ENCODE assay signal across 9 cellular contexts in the genomic region with DNA sequence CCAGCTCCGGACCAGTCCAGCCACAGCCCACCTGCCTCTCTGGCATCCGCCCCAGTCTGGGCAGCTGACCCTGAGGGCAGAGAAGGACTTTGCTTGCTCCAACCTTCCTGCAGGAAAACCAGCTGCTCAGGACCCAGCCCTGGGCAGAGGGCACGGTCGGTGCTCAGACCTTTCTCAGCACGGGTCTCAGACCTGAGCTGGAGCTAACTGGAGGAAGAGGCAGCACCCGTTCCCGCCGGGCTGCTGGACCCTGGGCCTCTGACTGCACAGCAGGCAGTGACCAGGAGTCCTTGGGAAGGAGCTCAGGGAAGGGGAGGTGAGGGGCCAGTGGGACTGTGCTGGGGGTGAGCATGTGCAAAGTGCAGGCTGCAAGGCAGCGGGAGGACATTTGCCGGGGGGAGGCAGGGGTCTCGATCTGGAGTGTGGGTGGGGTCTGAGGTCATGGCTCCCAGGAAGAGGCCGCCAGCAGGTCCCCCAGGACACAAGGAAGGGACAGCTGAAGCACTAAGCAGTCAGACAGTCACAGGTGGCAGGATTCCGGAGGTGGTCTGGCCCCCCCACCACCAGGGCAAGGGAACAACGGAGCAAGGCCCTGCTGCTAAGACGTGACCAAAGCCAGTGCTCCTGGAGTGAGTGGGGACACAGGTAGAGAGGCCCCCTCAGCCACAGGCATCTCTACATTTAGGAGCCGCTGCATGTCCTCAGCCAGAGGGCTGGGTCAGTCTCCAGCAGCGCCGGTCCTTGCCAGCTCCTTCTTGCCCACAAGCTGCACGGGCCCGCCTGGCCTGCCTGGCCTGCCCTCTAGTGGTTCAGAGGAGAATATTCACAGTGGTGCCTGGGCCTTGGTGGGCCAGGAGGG. TPM values are rescaled to one million over a fixed set of nuclear protein-coding genes. Genes with fewer than 3 reads are reported as not detected.
DNase-seq lines count a peak whose midpoint lies in the region; ATAC-seq, FAIRE-seq and TF ChIP-seq lines count a peak whose summit lies in the region.
"Had no signal": no experiment of that assay in that cellular context is flagged by ENCODE, and none has a peak within 500 bp of the region (broad histone marks: within the 10 kb centered on the region; RNA-seq: fewer than 3 reads in every experiment).

No MANE protein-coding gene starts in this region.

- H3K36me3 Mint-ChIP-seq in HFFc6 (ENCODE audit: low read depth) (no peaks in the 10 kb centered on the region; the same call in 1 of the 2 replicates), astrocyte (ENCODE audit: low read depth, unreplicated experiment) (peaks cover 7% of the 10 kb centered on the region)

- TF ChIP-seq CTCF in HFFc6 (IDR thresholded peaks at IDR 0.05) (peak; percentile 95), astrocyte (IDR thresholded peaks at IDR 0.05; ENCODE audit: insufficient read depth, low read depth, low read length) (peak; percentile 57), sigmoid colon (IDR thresholded peaks at IDR 0.05) (peak; percentile 92 to 95 (median 94))

- no peaks in the 10 kb centered on the region for H3K9me3 ChIP-seq in astrocyte (ENCODE audit: insufficient read depth, low read depth, low read length)
- no peaks in the 10 kb centered on the region for H3K9me3 ChIP-seq in sigmoid colon

- FAIRE-seq in astrocyte (lab: Jason Lieb, UNC), result no peak

- H3K27ac ChIP-seq in astrocyte (ENCODE audit: low read depth, low read length), result no peak overlapping the region
- H3K27ac ChIP-seq in sigmoid colon, result peak overlapping the region in 3 of 4 donors; percentile 45 to 53 (median 47)

- H3K27me3 Mint-ChIP-seq in HFFc6 (ENCODE audit: insufficient read depth) (peaks cover 4% of the 10 kb centered on the region), astrocyte (ENCODE audit: low read depth, unreplicated experiment) (no peaks in the 10 kb centered on the region)

- no peaks in the 10 kb centered on the region for H3K36me3 ChIP-seq in astrocyte (ENCODE audit: insufficient read depth, low read length)
- peaks cover 12 to 47% (median 23%) of the 10 kb centered on the region in 4 donors for H3K36me3 ChIP-seq in sigmoid colon

- no peak overlapping the region for H2AFZ ChIP-seq in astrocyte (ENCODE audit: low read depth, low read length)

- peaks cover 17% of the 10 kb centered on the region for H3K4me1 Mint-ChIP-seq in HFFc6 (ENCODE audit: low read depth)
- no peaks in the 10 kb centered on the region for H3K4me1 Mint-ChIP-seq in astrocyte (ENCODE audit: low read depth, unreplicated experiment)

- ATAC-seq in HG02798 (IDR thresholded peaks at IDR 0.05; ENCODE audit: poor library complexity, unreplicated experiment) (no peak), GM18505 (IDR thresholded peaks at IDR 0.05; ENCODE audit: unreplicated experiment) (no peak)

- H3K9ac ChIP-seq in astrocyte (ENCODE audit: low read length), result no peak overlapping the region

- no peak for TF ChIP-seq EP300 in sigmoid colon (IDR thresholded peaks at IDR 0.05)

- intact Hi-C loops in sigmoid colon (cut with DNase I), result loop anchor here (1.0 kb wide), 3 partner anchors 38 to 175 kb away; partner anchors contain the start of gene EEIG1

- H3K4me3 ChIP-seq in astrocyte (ENCODE audit: insufficient read depth, low read depth, low read length) (no peak overlapping the region), sigmoid colon (no peak overlapping the region)
- H3K4me3 ChIP-seq: SK-N-MC had no signal

- WGBS in sigmoid colon, 2 donors, result 65 to 69% methylated on average over 20 of the region's 20 CpGs

- DNase-seq in COLO668 (lab: John Stamatoyannopoulos, UW; ENCODE audit: unreplicated experiment), result peak; percentile 48
- peak; percentile 45 for DNase-seq in HFFc6
- DNase-seq in RPMI8226, result peak; percentile 80
- DNase-seq in astrocyte (ENCODE audit: low read depth), result no peak
- DNase-seq in hepatic stellate cell (ENCODE audit: low spot score), result peak; percentile 78
- DNase-seq in sigmoid colon, result peak; percentile 91

- H3K4me3 Mint-ChIP-seq in HFFc6 (no peak overlapping the region), astrocyte (ENCODE audit: unreplicated experiment) (no peak overlapping the region)

- H3K4me1 ChIP-seq in astrocyte (ENCODE audit: insufficient read depth, low read length), result no peaks in the 10 kb centered on the region
- H3K4me1 ChIP-seq in sigmoid colon, result peaks cover 0 to 48% (median 45%) of the 10 kb centered on the region in 4 donors

- TF ChIP-seq POLR2A in sigmoid colon (IDR thresholded peaks at IDR 0.05), result no peak
- no peak for TF ChIP-seq POLR2A in GM18505 (IDR thresholded peaks at IDR 0.05; ENCODE audit: borderline replicate concordance, extremely low read depth, insufficient read depth, insufficient read length)

- no peak overlapping the region for H3K4me2 ChIP-seq in astrocyte (ENCODE audit: low read length)

- H4K20me1 ChIP-seq in astrocyte (ENCODE audit: insufficient read depth, low read length), result peaks cover 11% of the 10 kb centered on the region

- H3K27ac Mint-ChIP-seq in HFFc6 (no peak overlapping the region), astrocyte (ENCODE audit: unreplicated experiment) (no peak overlapping the region)

- no peaks in the 10 kb centered on the region for H3K27me3 ChIP-seq in astrocyte (ENCODE audit: insufficient read depth, low read length)
- H3K27me3 ChIP-seq in sigmoid colon, result no peaks in the 10 kb centered on the region

- no peaks in the 10 kb centered on the region for H3K9me3 Mint-ChIP-seq in HFFc6
- no peaks in the 10 kb centered on the region for H3K9me3 Mint-ChIP-seq in astrocyte (ENCODE audit: unreplicated experiment)

- H3K79me2 ChIP-seq in astrocyte (ENCODE audit: insufficient read depth, low read length), result peaks cover 2% of the 10 kb centered on the region

RNA-seq across cellular contexts. Expression of gene DPM2, which starts 4.7 kb away (rescaled TPM):
- total RNA-seq in HFFc6 (2021; fragmentation: NEBNext Ultra II Directional; extraction: Animal tissue kit (Norgen Biotek cat#: 25700)), result 10 to 100 TPM; 42.5 to 49.6 (median 47.1) TPM
- total RNA-seq in astrocyte, result 32.7 and 34.3 TPM in 2 replicates
- total RNA-seq in sigmoid colon, result 10 to 100 TPM in 2 of 4 donors, 1 to 10 TPM in 2; 6.0 to 11.9 (median 9.7) TPM
- 10 to 100 TPM; 17.3 to 41.9 (median 24.6) TPM for polyA plus RNA-seq in sigmoid colon

RNA-seq across cellular contexts. Expression of gene PIP5KL1, which starts 11.8 kb away (rescaled TPM):
- 1 to 10 TPM; 1.7 to 3.1 (median 2.1) TPM for total RNA-seq in HFFc6 (2021; fragmentation: NEBNext Ultra II Directional; extraction: Animal tissue kit (Norgen Biotek cat#: 25700))
- total RNA-seq in astrocyte, result 4.6 and 4.9 TPM in 2 replicates
- total RNA-seq in sigmoid colon, result 1 to 10 TPM in 3 of 4 donors, under 1 TPM in 1; 0.16 to 4.2 (median 2.6) TPM
- 1 to 10 TPM in 1 of 3 donors, under 1 TPM in 1, not detected in 1; 0.70 to 1.8 TPM for polyA plus RNA-seq in sigmoid colon

RNA-seq across cellular contexts. Expression of gene ST6GALNAC4, which starts 25.5 kb away (rescaled TPM):
- total RNA-seq in HFFc6 (2021; fragmentation: NEBNext Ultra II Directional; extraction: Animal tissue kit (Norgen Biotek cat#: 25700)), result 10 to 100 TPM; 22.9 to 33.4 (median 27.7) TPM
- total RNA-seq in astrocyte (14.5 and 21.7 TPM in 2 replicates), sigmoid colon (10 to 100 TPM; 22.8 to 27.7 (median 25.5) TPM)
- polyA plus RNA-seq in sigmoid colon, result 10 to 100 TPM; 25.2 to 51.1 (median 37.7) TPM

RNA-seq across cellular contexts. Expression of gene EEIG1, which starts 38.4 kb away (rescaled TPM):
- total RNA-seq in HFFc6 (2021; fragmentation: NEBNext Ultra II Directional; extraction: Animal tissue kit (Norgen Biotek cat#: 25700)), result 10 to 100 TPM; 26.7 to 35.4 (median 29.3) TPM
- total RNA-seq in astrocyte (26.0 and 26.4 TPM in 2 replicates), sigmoid colon (10 to 100 TPM; 10.9 to 32.7 (median 19.2) TPM)
- polyA plus RNA-seq in sigmoid colon, result 10 to 100 TPM; 69.1 to 92.0 (median 77.0) TPM

RNA-seq across cellular contexts. Expression of gene ST6GALNAC6, which starts 43.0 kb away (rescaled TPM):
- total RNA-seq in HFFc6 (2021; fragmentation: NEBNext Ultra II Directional; extraction: Animal tissue kit (Norgen Biotek cat#: 25700)), result 10 to 100 TPM; 29.3 to 40.6 (median 34.2) TPM
- total RNA-seq in astrocyte (30.4 and 37.5 TPM in 2 replicates), sigmoid colon (100 to 1,000 TPM; 107 to 125 (median 114) TPM)
- polyA plus RNA-seq in sigmoid colon, result 100 to 1,000 TPM in 1 of 3 donors, 10 to 100 TPM in 2; 35.6 to 112 (median 87.1) TPM
